Comparison of ENCODE assay signal across 23 cellular contexts in the genomic region with DNA sequence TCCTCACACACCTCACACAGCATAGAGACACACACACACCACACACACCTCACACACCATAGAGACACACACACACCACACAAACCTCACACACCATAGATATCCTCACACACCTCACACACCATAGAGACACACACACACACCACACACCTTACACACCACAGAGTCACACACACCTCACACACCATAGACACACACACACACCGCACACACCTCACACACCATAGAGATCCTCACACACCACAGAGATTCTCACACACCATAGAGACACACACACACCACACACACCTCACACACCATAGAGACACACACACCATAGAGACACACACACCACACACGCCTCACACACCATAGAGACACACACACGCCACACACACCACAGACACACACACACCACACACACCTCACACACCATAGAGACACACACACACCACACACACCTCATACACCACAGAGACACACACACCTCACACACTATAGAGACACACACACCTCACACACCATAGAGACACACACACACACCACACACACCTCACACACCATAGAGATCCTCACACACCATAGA.
"Had no signal": no experiment of that assay in that cellular context is flagged by ENCODE, and none has a peak within 500 bp of the region (broad histone marks: within the 10 kb centered on the region; RNA-seq: fewer than 3 reads in every experiment).

No MANE protein-coding gene starts in this region.

- H3K4me3 ChIP-seq: SJCRH30, SK-N-MC had no signal

- H3K36me3 ChIP-seq: brain microvascular endothelial cell, SJCRH30, WERI-Rb-1 had no signal

- H3K27ac ChIP-seq: brain microvascular endothelial cell, SJCRH30, SK-N-MC, WERI-Rb-1 had no signal

- DNase-seq: activated CD4-positive, alpha-beta T cell treated with anti-CD3 and anti-CD28 coated beads, Interleukin-2, amount 10 ng/mL, durations not matched to agents 24 days and 14 days; activated CD4-positive, alpha-beta T cell treated with anti-CD3 and anti-CD28 coated beads, Interleukin-2, amount 50 U/mL, for 4 hours; activated CD4-positive, CD25-positive, alpha-beta regulatory T cell; activated CD8-positive, alpha-beta T cell treated with anti-CD3 and anti-CD28 coated beads for 36 hours; activated effector memory CD4-positive, alpha-beta T cell treated with anti-CD3 and anti-CD28 coated beads, Interleukin-2, amount 50 U/mL, for 16 hours; activated naive CD4-positive, alpha-beta T cell; activated naive CD4-positive, alpha-beta T cell treated with anti-CD3 and anti-CD28 coated beads, Interleukin-2, amount 50 U/mL, for 16 hours; activated naive CD8-positive, alpha-beta T cell treated with anti-CD3 and anti-CD28 coated beads for 36 hours; activated T-cell treated with anti-CD3 and anti-CD28 coated beads, Interleukin-2, amount 50 U/mL, for 1 hour; activated T-cell treated with anti-CD3 and anti-CD28 coated beads, Interleukin-2, amount 50 U/mL, for 72 hours; amniotic stem cell; aorta; brain microvascular endothelial cell; MV-4-11; NCI-H1092; NCI-H1436 treated with DMSO at 0.1 percent for 48 hours; NCI-H2029; NCI-H524 treated with DMSO at 0.1 percent for 48 hours; T1000 had no signal

- ATAC-seq: activated CD8-positive, alpha-beta T cell treated with anti-CD3 and anti-CD28 coated beads for 36 hours; activated T-cell treated with anti-CD3 and anti-CD28 coated beads, Interleukin-2, amount 50 U/mL, for 72 hours; activated T-helper 17 cell treated with anti-CD3 and anti-CD28 coated beads, Interleukin-2, amount 50 U/mL, for 72 hours had no signal

- H3K27me3 ChIP-seq: brain microvascular endothelial cell, SJCRH30 had no signal

- H3K9me3 ChIP-seq: SJCRH30 had no signal
